8 cellular contexts compared by ENCODE assay signal in genomic region chr16:47143677-47144558, GRCh38. TPM values are rescaled to one million over a fixed set of nuclear protein-coding genes. Genes with fewer than 3 reads are reported as not detected.
DNase-seq lines count a peak whose midpoint lies in the region; ATAC-seq, FAIRE-seq and TF ChIP-seq lines count a peak whose summit lies in the region.

Gene NETO2 (minus strand): TSS chr16:47143945. CDS start chr16:47143612, 333 bp downstream.

- TF ChIP-seq CTCF in D721Med (IDR thresholded peaks at IDR 0.05; ENCODE audit: insufficient read depth, missing control alignments) (peak; percentile 36), RWPE2 (IDR thresholded peaks at IDR 0.05; ENCODE audit: poor library complexity, severe bottlenecking) (peak; percentile 56), gastroesophageal sphincter (IDR thresholded peaks at IDR 0.05) (peak in 3 of 4 experiments; percentile 16 to 52 (median 20)), omental fat pad (IDR thresholded peaks at IDR 0.05) (no peak), upper lobe of left lung (IDR thresholded peaks at IDR 0.05) (peak; percentile 39 to 52 (median 44))

- ATAC-seq in GM19467 (IDR thresholded peaks at IDR 0.05; ENCODE audit: unreplicated experiment) (peak; percentile 46), HG03575 (IDR thresholded peaks at IDR 0.05; ENCODE audit: extremely low read depth, insufficient number of reproducible peaks, low FRiP score, unreplicated experiment) (peak; percentile 12), RWPE2 (ENCODE audit: low read depth) (peak; percentile 44), gastroesophageal sphincter (peak; percentile 46), omental fat pad (ENCODE audit: low FRiP score) (peak; percentile 52), upper lobe of left lung (ENCODE audit: low FRiP score in 2 of 2) (peak; percentile 63 to 76)

- H3K4me1 ChIP-seq in RWPE2 (ENCODE audit: insufficient read depth, poor library complexity, severe bottlenecking) = peaks cover 26% of the 10 kb centered on the region
- H3K4me1 ChIP-seq in gastroesophageal sphincter = peaks cover 0 to 34% (median 8%) of the 10 kb centered on the region in 3 donors
- peaks cover 0 to 33% (median 20%) of the 10 kb centered on the region in 4 donors for H3K4me1 ChIP-seq in upper lobe of left lung

- peak; percentile 22 for DNase-seq in D721Med (ENCODE audit: insufficient read length, low spot score)
- peak; percentile 69 for DNase-seq in RWPE2 (ENCODE audit: low spot score)
- DNase-seq in activated effector memory CD4-positive, alpha-beta T cell treated with anti-CD3 and anti-CD28 coated beads, Interleukin-2, amount 50 U/mL, for 16 hours = peak; percentile 91
- DNase-seq in omental fat pad (ENCODE audit: low spot score) = no peak
- peak; percentile 39 to 95 for DNase-seq in upper lobe of left lung

- FAIRE-seq in D721Med (lab: Jason Lieb, UNC) = no peak

- peak within 1 kb of the TSS; percentile 47 for H3K27ac ChIP-seq in RWPE2 (ENCODE audit: poor library complexity, severe bottlenecking)
- peak within 1 kb of the TSS in 2 of 4 donors; percentile 6 to 60 for H3K27ac ChIP-seq in gastroesophageal sphincter
- peak within 1 kb of the TSS; percentile 59 to 80 (median 66) for H3K27ac ChIP-seq in upper lobe of left lung

- H3K4me3 ChIP-seq in RWPE2 (ENCODE audit: severe bottlenecking) = peak within 1 kb of the TSS; percentile 95
- peak within 1 kb of the TSS; percentile 2 to 55 for H3K4me3 ChIP-seq in gastroesophageal sphincter
- peak within 1 kb of the TSS; percentile 12 to 70 (median 66) for H3K4me3 ChIP-seq in upper lobe of left lung

- H3K27me3 ChIP-seq in RWPE2 (ENCODE audit: insufficient read depth, poor library complexity, severe bottlenecking) (no peaks in the 10 kb centered on the region), gastroesophageal sphincter (peaks cover 47% of the 10 kb centered on the region), upper lobe of left lung (peaks cover 0 to 7% (median 0%) of the 10 kb centered on the region in 4 donors)

- no CpG with 5 or more reads among the region's 130 CpGs for WGBS in gastroesophageal sphincter (ENCODE audit: low coverage in 1 of 2), 2 donors
- 4% methylated on average over 46 of the region's 130 CpGs; no CpG with 5 or more reads in 1 of the 2 donors for WGBS in upper lobe of left lung, 2 donors

- no peak for TF ChIP-seq POLR2A in gastroesophageal sphincter (IDR thresholded peaks at IDR 0.05)
- TF ChIP-seq POLR2A in upper lobe of left lung (IDR thresholded peaks at IDR 0.05) = peak in 1 of 4 donors; percentile 21

- H3K9me3 ChIP-seq in RWPE2 (ENCODE audit: severe bottlenecking) = no peaks in the 10 kb centered on the region
- no peaks in the 10 kb centered on the region for H3K9me3 ChIP-seq in gastroesophageal sphincter
- H3K9me3 ChIP-seq in upper lobe of left lung = no peaks in the 10 kb centered on the region

- TF ChIP-seq EP300 in gastroesophageal sphincter (IDR thresholded peaks at IDR 0.05) (no peak), upper lobe of left lung (IDR thresholded peaks at IDR 0.05) (no peak)

- H3K36me3 ChIP-seq in RWPE2 (ENCODE audit: low read depth) (no peaks in the 10 kb centered on the region), gastroesophageal sphincter (no peaks in the 10 kb centered on the region), upper lobe of left lung (no peaks in the 10 kb centered on the region)

RNA-seq across cellular contexts. Expression of gene NETO2, which starts in this region (rescaled TPM):
- 1 to 10 TPM in 2 of 4 donors, under 1 TPM in 2; 0.47 to 5.0 (median 1.1) TPM for total RNA-seq in gastroesophageal sphincter
- 1 to 10 TPM in 3 of 4 donors, under 1 TPM in 1; 0.79 to 8.8 (median 3.3) TPM for total RNA-seq in omental fat pad
- total RNA-seq in upper lobe of left lung = 10 to 100 TPM in 2 of 6 donors, 1 to 10 TPM in 4; 1.0 to 13.7 (median 7.2) TPM

Comparison
In these comparisons a context has a peak if more than half of its experiments do, and no peak if none do; other contexts are left out.
1. CTCF ChIP-seq: peak in D721Med (single experiment), RWPE2 (single experiment), gastroesophageal sphincter (3 of 4) and upper lobe of left lung (6 of 6); none in omental fat pad (0 of 3).
2. ATAC-seq: peak in every context shown above with its lines; median percentile 70 in upper lobe of left lung; 52 in omental fat pad; 46 in GM19467; 46 in gastroesophageal sphincter; 44 in RWPE2; 12 in HG03575.
3. H3K4me3 ChIP-seq: peak in every context shown above with its lines; median percentile 95 in RWPE2; 66 in upper lobe of left lung; 28 in gastroesophageal sphincter.